ENCODE assay signal across 2 cellular contexts in genomic region chr13:51065372-51066090, GRCh38.
TF ChIP-seq lines count a peak whose summit lies in the region.

No MANE protein-coding gene starts in this region.

TF ChIP-seq in endothelial cell of umbilical vein, 7 proteins besides CTCF, POLR2A, EP300 and RAD21:
- TF ChIP-seq EZH2 (IDR thresholded peaks at IDR 0.05; ENCODE audit: borderline replicate concordance, low read depth, low read length, severe bottlenecking) = no peak

TF ChIP-seq in WTC11, 78 proteins besides CTCF, POLR2A, EP300 and RAD21:
- TF ChIP-seq, protein P1, sequence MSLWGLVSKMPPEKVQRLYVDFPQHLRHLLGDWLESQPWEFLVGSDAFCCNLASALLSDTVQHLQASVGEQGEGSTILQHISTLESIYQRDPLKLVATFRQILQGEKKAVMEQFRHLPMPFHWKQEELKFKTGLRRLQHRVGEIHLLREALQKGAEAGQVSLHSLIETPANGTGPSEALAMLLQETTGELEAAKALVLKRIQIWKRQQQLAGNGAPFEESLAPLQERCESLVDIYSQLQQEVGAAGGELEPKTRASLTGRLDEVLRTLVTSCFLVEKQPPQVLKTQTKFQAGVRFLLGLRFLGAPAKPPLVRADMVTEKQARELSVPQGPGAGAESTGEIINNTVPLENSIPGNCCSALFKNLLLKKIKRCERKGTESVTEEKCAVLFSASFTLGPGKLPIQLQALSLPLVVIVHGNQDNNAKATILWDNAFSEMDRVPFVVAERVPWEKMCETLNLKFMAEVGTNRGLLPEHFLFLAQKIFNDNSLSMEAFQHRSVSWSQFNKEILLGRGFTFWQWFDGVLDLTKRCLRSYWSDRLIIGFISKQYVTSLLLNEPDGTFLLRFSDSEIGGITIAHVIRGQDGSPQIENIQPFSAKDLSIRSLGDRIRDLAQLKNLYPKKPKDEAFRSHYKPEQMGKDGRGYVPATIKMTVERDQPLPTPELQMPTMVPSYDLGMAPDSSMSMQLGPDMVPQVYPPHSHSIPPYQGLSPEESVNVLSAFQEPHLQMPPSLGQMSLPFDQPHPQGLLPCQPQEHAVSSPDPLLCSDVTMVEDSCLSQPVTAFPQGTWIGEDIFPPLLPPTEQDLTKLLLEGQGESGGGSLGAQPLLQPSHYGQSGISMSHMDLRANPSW (CRISPR knock-in tag; conservative IDR thresholded peaks at IDR 0.05; ENCODE audit: low read depth) = no peak
- TF ChIP-seq FOXP1 (CRISPR knock-in tag; IDR thresholded peaks at IDR 0.05; ENCODE audit: borderline replicate concordance) = no peak
- TF ChIP-seq TEAD4 (CRISPR knock-in tag; IDR thresholded peaks at IDR 0.05) = no peak
- no peak for TF ChIP-seq ATF3 (CRISPR knock-in tag; conservative IDR thresholded peaks at IDR 0.05)
- TF ChIP-seq CREB1 (CRISPR knock-in tag; IDR thresholded peaks at IDR 0.05) = no peak
- no peak for TF ChIP-seq ETV6 (CRISPR knock-in tag; IDR thresholded peaks at IDR 0.05)
- no peak for TF ChIP-seq PRDM15 (CRISPR knock-in tag; IDR thresholded peaks at IDR 0.05)
- no peak for TF ChIP-seq ESRRA (CRISPR knock-in tag; IDR thresholded peaks at IDR 0.05; ENCODE audit: borderline replicate concordance)
- no peak for TF ChIP-seq CREM (CRISPR knock-in tag; IDR thresholded peaks at IDR 0.05)
- TF ChIP-seq ZNF138 (CRISPR knock-in tag; conservative IDR thresholded peaks at IDR 0.05) = no peak
- TF ChIP-seq IRF2 (CRISPR knock-in tag; IDR thresholded peaks at IDR 0.05; ENCODE audit: borderline replicate concordance, low read depth) = no peak
- TF ChIP-seq, protein P2, sequence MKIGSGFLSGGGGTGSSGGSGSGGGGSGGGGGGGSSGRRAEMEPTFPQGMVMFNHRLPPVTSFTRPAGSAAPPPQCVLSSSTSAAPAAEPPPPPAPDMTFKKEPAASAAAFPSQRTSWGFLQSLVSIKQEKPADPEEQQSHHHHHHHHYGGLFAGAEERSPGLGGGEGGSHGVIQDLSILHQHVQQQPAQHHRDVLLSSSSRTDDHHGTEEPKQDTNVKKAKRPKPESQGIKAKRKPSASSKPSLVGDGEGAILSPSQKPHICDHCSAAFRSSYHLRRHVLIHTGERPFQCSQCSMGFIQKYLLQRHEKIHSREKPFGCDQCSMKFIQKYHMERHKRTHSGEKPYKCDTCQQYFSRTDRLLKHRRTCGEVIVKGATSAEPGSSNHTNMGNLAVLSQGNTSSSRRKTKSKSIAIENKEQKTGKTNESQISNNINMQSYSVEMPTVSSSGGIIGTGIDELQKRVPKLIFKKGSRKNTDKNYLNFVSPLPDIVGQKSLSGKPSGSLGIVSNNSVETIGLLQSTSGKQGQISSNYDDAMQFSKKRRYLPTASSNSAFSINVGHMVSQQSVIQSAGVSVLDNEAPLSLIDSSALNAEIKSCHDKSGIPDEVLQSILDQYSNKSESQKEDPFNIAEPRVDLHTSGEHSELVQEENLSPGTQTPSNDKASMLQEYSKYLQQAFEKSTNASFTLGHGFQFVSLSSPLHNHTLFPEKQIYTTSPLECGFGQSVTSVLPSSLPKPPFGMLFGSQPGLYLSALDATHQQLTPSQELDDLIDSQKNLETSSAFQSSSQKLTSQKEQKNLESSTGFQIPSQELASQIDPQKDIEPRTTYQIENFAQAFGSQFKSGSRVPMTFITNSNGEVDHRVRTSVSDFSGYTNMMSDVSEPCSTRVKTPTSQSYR (CRISPR knock-in tag; IDR thresholded peaks at IDR 0.05) = no peak
- TF ChIP-seq, protein P3, sequence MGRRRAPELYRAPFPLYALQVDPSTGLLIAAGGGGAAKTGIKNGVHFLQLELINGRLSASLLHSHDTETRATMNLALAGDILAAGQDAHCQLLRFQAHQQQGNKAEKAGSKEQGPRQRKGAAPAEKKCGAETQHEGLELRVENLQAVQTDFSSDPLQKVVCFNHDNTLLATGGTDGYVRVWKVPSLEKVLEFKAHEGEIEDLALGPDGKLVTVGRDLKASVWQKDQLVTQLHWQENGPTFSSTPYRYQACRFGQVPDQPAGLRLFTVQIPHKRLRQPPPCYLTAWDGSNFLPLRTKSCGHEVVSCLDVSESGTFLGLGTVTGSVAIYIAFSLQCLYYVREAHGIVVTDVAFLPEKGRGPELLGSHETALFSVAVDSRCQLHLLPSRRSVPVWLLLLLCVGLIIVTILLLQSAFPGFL (CRISPR knock-in tag; IDR thresholded peaks at IDR 0.05; ENCODE audit: borderline replicate concordance) = no peak
- no peak for TF ChIP-seq FOXJ3 (CRISPR knock-in tag; IDR thresholded peaks at IDR 0.05; ENCODE audit: borderline replicate concordance)
- TF ChIP-seq JUN (CRISPR knock-in tag; IDR thresholded peaks at IDR 0.05) = no peak
- TF ChIP-seq, protein P4, sequence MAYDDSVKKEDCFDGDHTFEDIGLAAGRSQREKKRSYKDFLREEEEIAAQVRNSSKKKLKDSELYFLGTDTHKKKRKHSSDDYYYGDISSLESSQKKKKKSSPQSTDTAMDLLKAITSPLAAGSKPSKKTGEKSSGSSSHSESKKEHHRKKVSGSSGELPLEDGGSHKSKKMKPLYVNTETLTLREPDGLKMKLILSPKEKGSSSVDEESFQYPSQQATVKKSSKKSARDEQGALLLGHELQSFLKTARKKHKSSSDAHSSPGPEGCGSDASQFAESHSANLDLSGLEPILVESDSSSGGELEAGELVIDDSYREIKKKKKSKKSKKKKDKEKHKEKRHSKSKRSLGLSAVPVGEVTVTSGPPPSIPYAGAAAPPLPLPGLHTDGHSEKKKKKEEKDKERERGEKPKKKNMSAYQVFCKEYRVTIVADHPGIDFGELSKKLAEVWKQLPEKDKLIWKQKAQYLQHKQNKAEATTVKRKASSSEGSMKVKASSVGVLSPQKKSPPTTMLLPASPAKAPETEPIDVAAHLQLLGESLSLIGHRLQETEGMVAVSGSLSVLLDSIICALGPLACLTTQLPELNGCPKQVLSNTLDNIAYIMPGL (CRISPR knock-in tag; IDR thresholded peaks at IDR 0.05) = no peak
- TF ChIP-seq, protein P5, sequence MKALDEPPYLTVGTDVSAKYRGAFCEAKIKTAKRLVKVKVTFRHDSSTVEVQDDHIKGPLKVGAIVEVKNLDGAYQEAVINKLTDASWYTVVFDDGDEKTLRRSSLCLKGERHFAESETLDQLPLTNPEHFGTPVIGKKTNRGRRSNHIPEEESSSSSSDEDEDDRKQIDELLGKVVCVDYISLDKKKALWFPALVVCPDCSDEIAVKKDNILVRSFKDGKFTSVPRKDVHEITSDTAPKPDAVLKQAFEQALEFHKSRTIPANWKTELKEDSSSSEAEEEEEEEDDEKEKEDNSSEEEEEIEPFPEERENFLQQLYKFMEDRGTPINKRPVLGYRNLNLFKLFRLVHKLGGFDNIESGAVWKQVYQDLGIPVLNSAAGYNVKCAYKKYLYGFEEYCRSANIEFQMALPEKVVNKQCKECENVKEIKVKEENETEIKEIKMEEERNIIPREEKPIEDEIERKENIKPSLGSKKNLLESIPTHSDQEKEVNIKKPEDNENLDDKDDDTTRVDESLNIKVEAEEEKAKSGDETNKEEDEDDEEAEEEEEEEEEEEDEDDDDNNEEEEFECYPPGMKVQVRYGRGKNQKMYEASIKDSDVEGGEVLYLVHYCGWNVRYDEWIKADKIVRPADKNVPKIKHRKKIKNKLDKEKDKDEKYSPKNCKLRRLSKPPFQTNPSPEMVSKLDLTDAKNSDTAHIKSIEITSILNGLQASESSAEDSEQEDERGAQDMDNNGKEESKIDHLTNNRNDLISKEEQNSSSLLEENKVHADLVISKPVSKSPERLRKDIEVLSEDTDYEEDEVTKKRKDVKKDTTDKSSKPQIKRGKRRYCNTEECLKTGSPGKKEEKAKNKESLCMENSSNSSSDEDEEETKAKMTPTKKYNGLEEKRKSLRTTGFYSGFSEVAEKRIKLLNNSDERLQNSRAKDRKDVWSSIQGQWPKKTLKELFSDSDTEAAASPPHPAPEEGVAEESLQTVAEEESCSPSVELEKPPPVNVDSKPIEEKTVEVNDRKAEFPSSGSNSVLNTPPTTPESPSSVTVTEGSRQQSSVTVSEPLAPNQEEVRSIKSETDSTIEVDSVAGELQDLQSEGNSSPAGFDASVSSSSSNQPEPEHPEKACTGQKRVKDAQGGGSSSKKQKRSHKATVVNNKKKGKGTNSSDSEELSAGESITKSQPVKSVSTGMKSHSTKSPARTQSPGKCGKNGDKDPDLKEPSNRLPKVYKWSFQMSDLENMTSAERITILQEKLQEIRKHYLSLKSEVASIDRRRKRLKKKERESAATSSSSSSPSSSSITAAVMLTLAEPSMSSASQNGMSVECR (CRISPR knock-in tag; IDR thresholded peaks at IDR 0.05; ENCODE audit: borderline replicate concordance) = no peak
- TF ChIP-seq OVOL2 (CRISPR knock-in tag; IDR thresholded peaks at IDR 0.05; ENCODE audit: borderline replicate concordance) = no peak
- TF ChIP-seq, protein P6, sequence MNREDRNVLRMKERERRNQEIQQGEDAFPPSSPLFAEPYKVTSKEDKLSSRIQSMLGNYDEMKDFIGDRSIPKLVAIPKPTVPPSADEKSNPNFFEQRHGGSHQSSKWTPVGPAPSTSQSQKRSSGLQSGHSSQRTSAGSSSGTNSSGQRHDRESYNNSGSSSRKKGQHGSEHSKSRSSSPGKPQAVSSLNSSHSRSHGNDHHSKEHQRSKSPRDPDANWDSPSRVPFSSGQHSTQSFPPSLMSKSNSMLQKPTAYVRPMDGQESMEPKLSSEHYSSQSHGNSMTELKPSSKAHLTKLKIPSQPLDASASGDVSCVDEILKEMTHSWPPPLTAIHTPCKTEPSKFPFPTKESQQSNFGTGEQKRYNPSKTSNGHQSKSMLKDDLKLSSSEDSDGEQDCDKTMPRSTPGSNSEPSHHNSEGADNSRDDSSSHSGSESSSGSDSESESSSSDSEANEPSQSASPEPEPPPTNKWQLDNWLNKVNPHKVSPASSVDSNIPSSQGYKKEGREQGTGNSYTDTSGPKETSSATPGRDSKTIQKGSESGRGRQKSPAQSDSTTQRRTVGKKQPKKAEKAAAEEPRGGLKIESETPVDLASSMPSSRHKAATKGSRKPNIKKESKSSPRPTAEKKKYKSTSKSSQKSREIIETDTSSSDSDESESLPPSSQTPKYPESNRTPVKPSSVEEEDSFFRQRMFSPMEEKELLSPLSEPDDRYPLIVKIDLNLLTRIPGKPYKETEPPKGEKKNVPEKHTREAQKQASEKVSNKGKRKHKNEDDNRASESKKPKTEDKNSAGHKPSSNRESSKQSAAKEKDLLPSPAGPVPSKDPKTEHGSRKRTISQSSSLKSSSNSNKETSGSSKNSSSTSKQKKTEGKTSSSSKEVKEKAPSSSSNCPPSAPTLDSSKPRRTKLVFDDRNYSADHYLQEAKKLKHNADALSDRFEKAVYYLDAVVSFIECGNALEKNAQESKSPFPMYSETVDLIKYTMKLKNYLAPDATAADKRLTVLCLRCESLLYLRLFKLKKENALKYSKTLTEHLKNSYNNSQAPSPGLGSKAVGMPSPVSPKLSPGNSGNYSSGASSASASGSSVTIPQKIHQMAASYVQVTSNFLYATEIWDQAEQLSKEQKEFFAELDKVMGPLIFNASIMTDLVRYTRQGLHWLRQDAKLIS (CRISPR knock-in tag; IDR thresholded peaks at IDR 0.05; ENCODE audit: borderline replicate concordance) = no peak
